ENCODE assay signal across 26 cellular contexts in genomic region chrX:11996810-11997209, GRCh38.
"Had no signal": no experiment of that assay in that cellular context is flagged by ENCODE, and none has a peak within 500 bp of the region (broad histone marks: within the 10 kb centered on the region; RNA-seq: fewer than 3 reads in every experiment).

No MANE protein-coding gene starts in this region.

- H3K27ac Mint-ChIP-seq: activated CD4-positive, alpha-beta memory T cell treated with anti-CD3 and anti-CD28 coated beads, Interleukin-2, amount 10 ng/mL, durations not matched to agents 7 days and 5 days; activated CD4-positive, alpha-beta T cell treated with anti-CD3 and anti-CD28 coated beads, Interleukin-2, amount 10 ng/mL, durations not matched to agents 24 days and 14 days; activated T-cell treated with anti-CD3 and anti-CD28 coated beads, Interleukin-2, amount 50 U/mL, for 24 hours; activated T-helper 17 cell treated with anti-CD3 and anti-CD28 coated beads, Interleukin-2, amount 50 U/mL, for 72 hours; effector memory CD8-positive, alpha-beta T cell; nephron; stimulated activated naive CD8-positive, alpha-beta T cell treated with anti-CD3 and anti-CD28 coated beads, Interleukin-15, Interleukin-2, amounts not matched to agents 100 ng/mL and 50 ng/mL, for 24 hours had no signal

- H3K36me3 ChIP-seq: gastrocnemius medialis, left ventricle myocardium inferior, right lobe of liver, thoracic aorta had no signal

- H3K4me1 Mint-ChIP-seq: activated CD4-positive, alpha-beta memory T cell treated with anti-CD3 and anti-CD28 coated beads, Interleukin-2, amount 10 ng/mL, durations not matched to agents 7 days and 5 days; activated CD4-positive, alpha-beta T cell treated with anti-CD3 and anti-CD28 coated beads, Interleukin-2, amount 10 ng/mL, durations not matched to agents 24 days and 14 days; activated T-helper 17 cell treated with anti-CD3 and anti-CD28 coated beads, Interleukin-2, amount 50 U/mL, for 72 hours; nephron had no signal

- H3K27ac ChIP-seq: gastrocnemius medialis, left ventricle myocardium inferior, right lobe of liver, thoracic aorta had no signal

- ATAC-seq: activated T-helper 17 cell treated with anti-CD3 and anti-CD28 coated beads, Interleukin-2, amount 50 U/mL, for 72 hours; effector memory CD8-positive, alpha-beta T cell; gastrocnemius medialis; mucosa of descending colon; right lobe of liver had no signal

- H3K4me3 Mint-ChIP-seq: activated CD4-positive, alpha-beta memory T cell treated with anti-CD3 and anti-CD28 coated beads, Interleukin-2, amount 10 ng/mL, durations not matched to agents 7 days and 5 days; activated CD4-positive, alpha-beta T cell treated with anti-CD3 and anti-CD28 coated beads, Interleukin-2, amount 10 ng/mL, durations not matched to agents 24 days and 14 days; activated T-cell treated with anti-CD3 and anti-CD28 coated beads, Interleukin-2, amount 50 U/mL, for 24 hours; activated T-helper 17 cell treated with anti-CD3 and anti-CD28 coated beads, Interleukin-2, amount 50 U/mL, for 72 hours; effector memory CD8-positive, alpha-beta T cell; nephron; stimulated activated naive CD8-positive, alpha-beta T cell treated with anti-CD3 and anti-CD28 coated beads, Interleukin-15, Interleukin-2, amounts not matched to agents 100 ng/mL and 50 ng/mL, for 24 hours had no signal

- H3K27me3 Mint-ChIP-seq: activated CD4-positive, alpha-beta memory T cell treated with anti-CD3 and anti-CD28 coated beads, Interleukin-2, amount 10 ng/mL, durations not matched to agents 7 days and 5 days; effector memory CD8-positive, alpha-beta T cell had no signal

- H3K9me3 ChIP-seq: gastrocnemius medialis, left ventricle myocardium inferior, mucosa of descending colon, right lobe of liver, thoracic aorta had no signal

- H3K9me3 Mint-ChIP-seq: activated CD4-positive, alpha-beta memory T cell treated with anti-CD3 and anti-CD28 coated beads, Interleukin-2, amount 10 ng/mL, durations not matched to agents 7 days and 5 days; activated CD4-positive, alpha-beta T cell treated with anti-CD3 and anti-CD28 coated beads, Interleukin-2, amount 10 ng/mL, durations not matched to agents 24 days and 14 days; activated T-cell treated with anti-CD3 and anti-CD28 coated beads, Interleukin-2, amount 50 U/mL, for 24 hours; activated T-helper 17 cell treated with anti-CD3 and anti-CD28 coated beads, Interleukin-2, amount 50 U/mL, for 72 hours; effector memory CD8-positive, alpha-beta T cell; stimulated activated naive CD8-positive, alpha-beta T cell treated with anti-CD3 and anti-CD28 coated beads, Interleukin-15, Interleukin-2, amounts not matched to agents 100 ng/mL and 50 ng/mL, for 24 hours had no signal

- FAIRE-seq: islet of Langerhans, urothelium cell line had no signal

- H3K27me3 ChIP-seq: gastrocnemius medialis, right lobe of liver had no signal

- H3K4me3 ChIP-seq: gastrocnemius medialis, left ventricle myocardium inferior, mucosa of descending colon, right lobe of liver, thoracic aorta had no signal

- DNase-seq: activated CD4-positive, alpha-beta memory T cell treated with anti-CD3 and anti-CD28 coated beads, Interleukin-2, amount 10 ng/mL, durations not matched to agents 7 days and 5 days; activated CD4-positive, alpha-beta T cell treated with anti-CD3 and anti-CD28 coated beads, Interleukin-2, amount 10 ng/mL, durations not matched to agents 24 days and 14 days; activated CD4-positive, CD25-positive, alpha-beta regulatory T cell treated with anti-CD3 and anti-CD28 coated beads, Interleukin-2, amount 50 U/mL, for 72 hours; activated CD8-positive, alpha-beta memory T cell treated with anti-CD3 and anti-CD28 coated beads, Interleukin-2, amount 50 U/mL, for 48 hours; activated gamma-delta T cell treated with Interleukin-2 at 50 U/mL for 16 hours; activated naive CD4-positive, alpha-beta T cell treated with anti-CD3 and anti-CD28 coated beads, Interleukin-2, amount 50 U/mL, for 16 hours; activated T-cell treated with anti-CD3 and anti-CD28 coated beads, Interleukin-2, amount 50 U/mL, for 24 hours; amygdala; caudate nucleus; cortex of kidney; effector memory CD8-positive, alpha-beta T cell; erythroblast; gastrocnemius medialis; glutamatergic neuron; left ventricle myocardium inferior; mucosa of descending colon; right lobe of liver; stimulated activated CD4-positive, alpha-beta T cell treated with anti-CD3 and anti-CD28 coated beads, Interleukin-2, amount 100 ng/mL, for 48 hours; T1000; trophoblast cell had no signal

- H3K4me1 ChIP-seq: gastrocnemius medialis, left ventricle myocardium inferior, right lobe of liver had no signal
